Comparison of ENCODE assay signal across 10 cellular contexts in the genomic region with DNA sequence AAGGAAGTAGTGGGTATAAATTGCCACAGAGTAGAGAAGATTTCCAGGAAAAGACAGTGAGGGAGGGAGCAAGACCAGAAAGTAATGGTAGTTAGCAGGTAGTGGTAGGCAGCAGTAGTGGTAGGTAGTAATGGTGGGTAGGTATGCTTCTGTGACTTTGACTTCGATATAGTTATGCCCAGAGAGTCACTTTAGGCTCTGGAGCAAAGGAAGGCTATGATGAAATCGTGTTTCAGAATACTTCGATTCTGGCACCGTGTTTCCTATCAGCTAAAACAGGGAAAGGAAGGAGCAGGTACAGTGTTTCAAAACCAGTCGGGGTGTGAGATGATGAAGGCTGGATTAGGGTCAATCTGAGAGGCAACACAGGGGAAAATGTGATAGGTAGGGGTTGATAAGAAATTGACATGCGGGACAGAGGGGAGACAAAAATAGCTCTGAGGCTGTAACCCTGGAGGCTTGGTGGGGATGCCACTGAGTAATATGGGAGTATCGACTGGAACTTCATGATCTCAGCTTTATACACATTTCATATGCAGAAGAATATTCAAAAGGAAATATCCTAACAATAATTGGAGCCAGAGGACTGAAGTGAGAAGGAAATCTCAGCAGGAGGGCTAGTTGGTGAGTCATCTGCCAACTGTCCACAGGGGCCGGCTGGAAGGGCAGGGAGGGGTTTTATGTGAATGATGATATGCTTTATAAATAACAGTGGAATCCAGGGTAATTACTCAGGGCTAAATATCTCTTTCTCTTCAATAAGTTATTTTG. TPM values are rescaled to one million over a fixed set of nuclear protein-coding genes. Genes with fewer than 3 reads are reported as not detected.
DNase-seq lines count a peak whose midpoint lies in the region; ATAC-seq and TF ChIP-seq lines count a peak whose summit lies in the region.
"Had no signal": no experiment of that assay in that cellular context is flagged by ENCODE, and none has a peak within 500 bp of the region (broad histone marks: within the 10 kb centered on the region; RNA-seq: fewer than 3 reads in every experiment).

No MANE protein-coding gene starts in this region.

- DNase-seq in NCI-H2081 (lab: John Stamatoyannopoulos, UW) (peak; percentile 7 to 32), NCI-H2081 treated with DMSO at 0.1 percent for 48 hours (lab: John Stamatoyannopoulos, UW) (no peak), SK-MEL-5 (ENCODE audit: low read depth, low spot score) (peak; percentile 76), fibroblast of villous mesenchyme (ENCODE audit: low read depth) (peak; percentile 80), stromal cell of bone marrow (ENCODE audit: low read depth) (peak; percentile 82), hypothalamus (lab: John Stamatoyannopoulos, UW) (no peak)
- no peak for DNase-seq in activated CD4-positive, alpha-beta T cell treated with anti-CD3 and anti-CD28 coated beads, Interleukin-2, amount 50 U/mL, for 1 hour
- DNase-seq: upper lobe of left lung had no signal

- no peak for ATAC-seq in GM21528 (IDR thresholded peaks at IDR 0.05; ENCODE audit: low FRiP score, unreplicated experiment)

- H3K4me3 ChIP-seq in fibroblast of villous mesenchyme (ENCODE audit: low read depth, low read length) = no peak overlapping the region
- H3K4me3 ChIP-seq: BLaER1, upper lobe of left lung had no signal

- TF ChIP-seq CTCF in fibroblast of villous mesenchyme (IDR thresholded peaks at IDR 0.05; ENCODE audit: insufficient read depth, low read depth, low read length) = no peak

- in situ Hi-C loops in SK-MEL-5 (cut with HindIII; ENCODE audit: low pct_unique_long_range_greater_than_20kb, low sequenced_read_pairs) = no loop called here

RNA-seq across cellular contexts. Expression of a gene that starts 25.2 kb away (rescaled TPM):
- total RNA-seq in SK-MEL-5 (2014; rRNA removed; shearing (Covaris generic)) = 14.8 and 16.0 TPM in 2 replicates
- polyA plus RNA-seq in SK-MEL-5 (2015; cell fraction: cytosol; rRNA removed) = 11.4 and 12.7 TPM in 2 replicates
- 60.2 and 86.9 TPM in 2 replicates for polyA plus RNA-seq in SK-MEL-5 (2015; cell fraction: nucleus; rRNA removed)
- total RNA-seq in fibroblast of villous mesenchyme = 1.7 and 2.6 TPM in 2 replicates

Comparison
In these comparisons a context has a peak if more than half of its experiments do, and no peak if none do; other contexts are left out.
1. DNase-seq: peak in NCI-H2081 (2 of 2), SK-MEL-5 (single experiment), fibroblast of villous mesenchyme (single experiment) and stromal cell of bone marrow (single experiment); none in NCI-H2081 treated with DMSO at 0.1 percent for 48 hours (single experiment), activated CD4-positive, alpha-beta T cell treated with anti-CD3 and anti-CD28 coated beads, Interleukin-2, amount 50 U/mL, for 1 hour (single experiment) and hypothalamus (0 of 51).